Comparison of ENCODE assay signal across 14 cellular contexts in genomic region chr19:10070730-10071446, GRCh38. TPM values are rescaled to one million over a fixed set of nuclear protein-coding genes. Genes with fewer than 3 reads are reported as not detected.
A peak's percentile ranks its signal among the peaks of the same experiment; 100 is the strongest.
DNase-seq lines count a peak whose midpoint lies in the region; ATAC-seq and TF ChIP-seq lines count a peak whose summit lies in the region.
"Had no signal": no experiment of that assay in that cellular context is flagged by ENCODE, and none has a peak within 500 bp of the region (broad histone marks: within the 10 kb centered on the region; RNA-seq: fewer than 3 reads in every experiment).

No MANE protein-coding gene starts in this region.

- H3K4me1 ChIP-seq in right cardiac atrium (ENCODE audit: control insufficient read depth, insufficient read depth, low read length) = no peaks in the 10 kb centered on the region
- peaks cover 10 to 45% (median 26%) of the 10 kb centered on the region in 4 donors for H3K4me1 ChIP-seq in liver (ENCODE audit: control insufficient read depth in 4 of 4, insufficient read depth in 4 of 4, low read length in 3 of 4)
- H3K4me1 ChIP-seq in thyroid gland = no peaks in the 10 kb centered on the region
- H3K4me1 ChIP-seq: HAP-1 had no signal

- no peak for TF ChIP-seq POLR2A in thyroid gland (IDR thresholded peaks at IDR 0.05)

- H3K4me3 ChIP-seq in right cardiac atrium (ENCODE audit: low read length) = no peak overlapping the region
- H3K4me3 ChIP-seq in liver (ENCODE audit: low read depth in 1 of 3, low read length in 3 of 3) = peak overlapping the region; percentile 54 to 76 (median 66)
- no peak overlapping the region for H3K4me3 ChIP-seq in thyroid gland (replicated peaks in 1 of 3)
- H3K4me3 ChIP-seq: HAP-1 had no signal

- H3K9ac ChIP-seq in liver (ENCODE audit: low read depth in 1 of 2, low read length in 2 of 2) = no peak overlapping the region

- H3K9me3 ChIP-seq in right cardiac atrium (ENCODE audit: control insufficient read depth, low read length) (peaks cover 4% of the 10 kb centered on the region), liver (ENCODE audit: control insufficient read depth in 4 of 4, low read length in 3 of 4) (peaks cover 1 to 7% (median 6%) of the 10 kb centered on the region in 4 donors), thyroid gland (no peaks in the 10 kb centered on the region)

- H3K27me3 ChIP-seq in right cardiac atrium (ENCODE audit: control insufficient read depth, insufficient read depth) (no peaks in the 10 kb centered on the region), liver (ENCODE audit: control insufficient read depth in 4 of 4, insufficient read depth in 4 of 4, low read length in 3 of 4) (no peaks in the 10 kb centered on the region), thyroid gland (no peaks in the 10 kb centered on the region)

- intact Hi-C loops in right cardiac atrium (cut with DNase I) = no loop called here
- intact Hi-C loops in Right ventricle myocardium superior (cut with DNase I) = no loop called here
- intact Hi-C loops in thyroid gland (cut with DNase I) = no loop called here

- H3K36me3 ChIP-seq in liver (ENCODE audit: control insufficient read depth in 4 of 4, insufficient read depth in 3 of 4, low read depth in 1 of 4, low read length in 3 of 4) (peaks cover 4 to 14% (median 10%) of the 10 kb centered on the region in 4 donors), thyroid gland (no peaks in the 10 kb centered on the region)
- H3K36me3 ChIP-seq: HAP-1 had no signal

- TF ChIP-seq RAD21 in liver (IDR thresholded peaks at IDR 0.05) = peak in 1 of 2 donors; percentile 43

- DNase-seq in right cardiac atrium (no peak), Right ventricle myocardium superior (no peak), thyroid gland (no peak), OCI-M2 (lab: John Stamatoyannopoulos, UW; ENCODE audit: unreplicated experiment) (no peak)
- DNase-seq: CD4-positive, alpha-beta T cell; DMS53; NCI-H187; NCI-H526 treated with DMSO at 0.1 percent for 48 hours had no signal

- no peak for TF ChIP-seq CTCF in liver (IDR thresholded peaks at IDR 0.05; ENCODE audit: low read depth, low read length, missing input control)
- no peak for TF ChIP-seq CTCF in thyroid gland (IDR thresholded peaks at IDR 0.05)

- no peak overlapping the region for H3K27ac ChIP-seq in right cardiac atrium (ENCODE audit: low read length)
- peak overlapping the region; percentile 66 to 87 for H3K27ac ChIP-seq in liver (ENCODE audit: low read depth in 1 of 2, low read length in 2 of 2)
- no peak overlapping the region for H3K27ac ChIP-seq in thyroid gland
- H3K27ac ChIP-seq: 22Rv1, HL-60 had no signal

- ATAC-seq in right cardiac atrium (peak; percentile 16 to 25), Right ventricle myocardium superior (ENCODE audit: poor library complexity) (no peak), GM21423 (IDR thresholded peaks at IDR 0.05; ENCODE audit: unreplicated experiment) (no peak)

- WGBS in right cardiac atrium = 73% methylated on average over 22 of the region's 22 CpGs
- 27% methylated on average over 22 of the region's 22 CpGs for WGBS in liver
- WGBS in thyroid gland, 2 donors = 63 to 72% methylated on average over 15 to 16 of the region's 22 CpGs

TF ChIP-seq in liver, 16 proteins besides CTCF, POLR2A, EP300 and RAD21:
- TF ChIP-seq MAX (IDR thresholded peaks at IDR 0.05) = peak; percentile 90
- peak; percentile 58 for TF ChIP-seq YY1 (IDR thresholded peaks at IDR 0.05)
- peak; percentile 85 for TF ChIP-seq ZBTB33 (IDR thresholded peaks at IDR 0.05)
- peak; percentile 54 to 73 for TF ChIP-seq JUND (IDR thresholded peaks at IDR 0.05)
- TF ChIP-seq FOXA2 (IDR thresholded peaks at IDR 0.05) = peak; percentile 74
- TF ChIP-seq FOXA1 (IDR thresholded peaks at IDR 0.05) = peak; percentile 79
- TF ChIP-seq TAF1 (conservative IDR thresholded peaks at IDR 0.05) = no peak
- TF ChIP-seq EGR1 (IDR thresholded peaks at IDR 0.05; ENCODE audit: low read depth in 2 of 2) = peak; percentile 61 to 62
- TF ChIP-seq RXRA (IDR thresholded peaks at IDR 0.05) = peak; percentile 98 to 99
- TF ChIP-seq SP1 (IDR thresholded peaks at IDR 0.05) = peak; percentile 99
- TF ChIP-seq HNF4A (conservative IDR thresholded peaks at IDR 0.05) = peak; percentile 80 to 87
- no peak for TF ChIP-seq ATF3 (IDR thresholded peaks at IDR 0.05)
- no peak for TF ChIP-seq HNF4G (IDR thresholded peaks at IDR 0.05)
- TF ChIP-seq GABPA (IDR thresholded peaks at IDR 0.05 in 1 of 2, conservative IDR thresholded peaks at IDR 0.05 in 1 of 2) = peak in 1 of 2 donors; percentile 69
- TF ChIP-seq NR2F2 (IDR thresholded peaks at IDR 0.05) = peak; percentile 80
- peak; percentile 23 for TF ChIP-seq REST (IDR thresholded peaks at IDR 0.05)

RNA-seq across cellular contexts. Expression of gene SHFL, which starts 15.2 kb away (rescaled TPM):
- total RNA-seq in right cardiac atrium (10 to 100 TPM; 14.5 to 16.0 (median 15.2) TPM), Right ventricle myocardium superior (8.5 TPM), liver (10 to 100 TPM; 13.1 to 87.5 TPM), thyroid gland (10 to 100 TPM; 18.5 to 46.1 (median 32.6) TPM)
- polyA plus RNA-seq in right cardiac atrium (16.0 TPM), liver (100 to 1,000 TPM in 1 of 2 donors, 10 to 100 TPM in 1; 82.0 to 104 TPM)

RNA-seq across cellular contexts. Expression of gene ANGPTL6, which starts 31.6 kb away (rescaled TPM):
- total RNA-seq in right cardiac atrium (not detected), Right ventricle myocardium superior (not detected), liver (10 to 100 TPM in 1 of 2 donors, 1 to 10 TPM in 1; 7.8 to 10.5 TPM), thyroid gland (under 1 TPM in 2 of 4 donors, not detected in 2; 0.33 to 0.54 TPM)
- polyA plus RNA-seq in right cardiac atrium (0.25 TPM), liver (10 to 100 TPM in 1 of 2 donors, 1 to 10 TPM in 1; 5.5 to 13.5 TPM)
- total RNA-seq: RPMI7951 had no signal

RNA-seq across cellular contexts. Expression of gene PPAN, which starts 35.3 kb away (rescaled TPM):
- total RNA-seq in right cardiac atrium (10 to 100 TPM; 16.5 to 29.4 (median 25.7) TPM), Right ventricle myocardium superior (20.0 TPM), liver (10 to 100 TPM; 10.4 to 18.1 TPM), thyroid gland (10 to 100 TPM; 26.2 to 33.0 (median 29.7) TPM)
- polyA plus RNA-seq in right cardiac atrium (25.2 TPM), liver (10 to 100 TPM; 10.1 to 20.7 TPM)

RNA-seq across cellular contexts. Expression of gene P2RY11, which starts 40.6 kb away (rescaled TPM):
- total RNA-seq in right cardiac atrium (1 to 10 TPM; 4.4 to 6.6 (median 4.9) TPM), Right ventricle myocardium superior (4.9 TPM), liver (1 to 10 TPM; 3.2 to 4.1 TPM), thyroid gland (1 to 10 TPM; 6.1 to 9.3 (median 6.3) TPM)
- polyA plus RNA-seq in right cardiac atrium (2.9 TPM), liver (1 to 10 TPM in 1 of 2 donors, under 1 TPM in 1; 0.68 to 5.3 TPM)

RNA-seq across cellular contexts. Expression of gene EIF3G, which starts 48.8 kb away (rescaled TPM):
- total RNA-seq in right cardiac atrium = 100 to 1,000 TPM; 144 to 183 (median 158) TPM
- 127 TPM for polyA plus RNA-seq in right cardiac atrium
- 153 TPM for total RNA-seq in Right ventricle myocardium superior
- total RNA-seq in liver = 10 to 100 TPM; 86.2 to 96.3 TPM
- 10 to 100 TPM; 71.0 to 84.4 TPM for polyA plus RNA-seq in liver
- total RNA-seq in thyroid gland = 100 to 1,000 TPM; 219 to 342 (median 250) TPM

Comparison
In these comparisons a context has a peak if more than half of its experiments do, and no peak if none do; other contexts are left out.
1. ATAC-seq: peak in right cardiac atrium (2 of 2); none in Right ventricle myocardium superior (single experiment) and GM21423 (single experiment).
2. H3K27ac ChIP-seq: peak in liver (2 of 2); none in right cardiac atrium (single experiment) and thyroid gland (0 of 3).
3. H3K4me3 ChIP-seq: peak in liver (3 of 3); none in right cardiac atrium (single experiment) and thyroid gland (0 of 3).